32 cellular contexts compared by ENCODE assay signal in genomic region chr6:129309154-129309553, GRCh38.
"Had no signal": no experiment of that assay in that cellular context is flagged by ENCODE, and none has a peak within 500 bp of the region (broad histone marks: within the 10 kb centered on the region; RNA-seq: fewer than 3 reads in every experiment).

No MANE protein-coding gene starts in this region.

- H3K9me3 Mint-ChIP-seq: activated B cell treated with CpG ODN at 0.5 μM for 24 hours; activated CD4-positive, alpha-beta memory T cell treated with anti-CD3 and anti-CD28 coated beads for 36 hours; activated naive CD4-positive, alpha-beta T cell treated with anti-CD3 and anti-CD28 coated beads, Interleukin-2, amount 10 ng/mL, durations not matched to agents 7 days and 5 days; activated naive CD8-positive, alpha-beta T cell treated with anti-CD3 and anti-CD28 coated beads, Interleukin-2, amount 50 U/mL, for 24 hours had no signal

- H3K27ac ChIP-seq: brain microvascular endothelial cell, RWPE1, VCaP had no signal

- ATAC-seq: activated naive CD8-positive, alpha-beta T cell treated with anti-CD3 and anti-CD28 coated beads, Interleukin-2, amount 50 U/mL, for 24 hours; Right ventricle myocardium inferior had no signal

- H3K36me3 Mint-ChIP-seq: activated CD4-positive, alpha-beta memory T cell treated with anti-CD3 and anti-CD28 coated beads for 36 hours; activated naive CD4-positive, alpha-beta T cell treated with anti-CD3 and anti-CD28 coated beads, Interleukin-2, amount 10 ng/mL, durations not matched to agents 7 days and 5 days; activated naive CD8-positive, alpha-beta T cell had no signal

- FAIRE-seq: RCC 7860 had no signal

- H3K27me3 Mint-ChIP-seq: activated B cell treated with CpG ODN at 0.5 μM for 24 hours; activated CD4-positive, alpha-beta memory T cell treated with anti-CD3 and anti-CD28 coated beads for 36 hours; activated naive CD4-positive, alpha-beta T cell treated with anti-CD3 and anti-CD28 coated beads, Interleukin-2, amount 10 ng/mL, durations not matched to agents 7 days and 5 days had no signal

- H3K4me3 Mint-ChIP-seq: activated B cell treated with CpG ODN at 0.5 μM for 24 hours; activated CD4-positive, alpha-beta memory T cell treated with anti-CD3 and anti-CD28 coated beads for 36 hours; activated naive CD4-positive, alpha-beta T cell treated with anti-CD3 and anti-CD28 coated beads, Interleukin-2, amount 10 ng/mL, durations not matched to agents 7 days and 5 days; activated naive CD8-positive, alpha-beta T cell; activated naive CD8-positive, alpha-beta T cell treated with anti-CD3 and anti-CD28 coated beads, Interleukin-2, amount 50 U/mL, for 24 hours had no signal

- H3K27me3 ChIP-seq: brain microvascular endothelial cell had no signal

- DNase-seq: activated B cell treated with CpG ODN at 0.5 μM for 24 hours; activated CD4-positive, alpha-beta memory T cell treated with anti-CD3 and anti-CD28 coated beads for 36 hours; activated CD4-positive, alpha-beta T cell treated with anti-CD3 and anti-CD28 coated beads for 4 hours; activated CD4-positive, alpha-beta T cell treated with anti-CD3 and anti-CD28 coated beads, Interleukin-2, amount 50 U/mL, for 1 hour; activated CD4-positive, CD25-positive, alpha-beta regulatory T cell treated with anti-CD3 and anti-CD28 coated beads, Interleukin-2, amount 50 U/mL, for 72 hours; activated CD8-positive, alpha-beta memory T cell treated with anti-CD3 and anti-CD28 coated beads, Interleukin-2, amount 50 U/mL, for 4 hours; activated effector memory CD4-positive, alpha-beta T cell treated with Interleukin-2 at 50 U/mL for 16 hours; activated naive CD4-positive, alpha-beta T cell treated with anti-CD3 and anti-CD28 coated beads, Interleukin-2, amount 10 ng/mL, durations not matched to agents 7 days and 5 days; activated naive CD8-positive, alpha-beta T cell treated with anti-CD3 and anti-CD28 coated beads, Interleukin-2, amount 50 U/mL, for 24 hours; activated T-cell treated with anti-CD3 and anti-CD28 coated beads for 4 hours; activated T-cell treated with anti-CD3 and anti-CD28 coated beads, Interleukin-2, amount 50 U/mL, for 48 hours; aorta; brain microvascular endothelial cell; central memory CD4-positive, alpha-beta T cell; NCI-H1105; NCI-H1417 treated with DMSO at 0.1 percent for 48 hours; NCI-H187 treated with DMSO at 0.1 percent for 48 hours; NCI-H2171 treated with DMSO at 0.1 percent for 48 hours; NCI-H2227 treated with DMSO at 0.1 percent for 48 hours; NCI-H446; NCI-H510A treated with DMSO at 0.1 percent for 48 hours; NCI-H526 treated with DMSO at 0.1 percent for 48 hours; SIG-M5; SW 1271; T-helper 1 cell; T-helper 2 cell; T-helper 9 cell had no signal

- H3K36me3 ChIP-seq: brain microvascular endothelial cell had no signal

- H3K4me1 Mint-ChIP-seq: activated B cell treated with CpG ODN at 0.5 μM for 24 hours; activated naive CD4-positive, alpha-beta T cell treated with anti-CD3 and anti-CD28 coated beads, Interleukin-2, amount 10 ng/mL, durations not matched to agents 7 days and 5 days; activated naive CD8-positive, alpha-beta T cell treated with anti-CD3 and anti-CD28 coated beads, Interleukin-2, amount 50 U/mL, for 24 hours had no signal
